10 cellular contexts compared by ENCODE assay signal in the genomic region with DNA sequence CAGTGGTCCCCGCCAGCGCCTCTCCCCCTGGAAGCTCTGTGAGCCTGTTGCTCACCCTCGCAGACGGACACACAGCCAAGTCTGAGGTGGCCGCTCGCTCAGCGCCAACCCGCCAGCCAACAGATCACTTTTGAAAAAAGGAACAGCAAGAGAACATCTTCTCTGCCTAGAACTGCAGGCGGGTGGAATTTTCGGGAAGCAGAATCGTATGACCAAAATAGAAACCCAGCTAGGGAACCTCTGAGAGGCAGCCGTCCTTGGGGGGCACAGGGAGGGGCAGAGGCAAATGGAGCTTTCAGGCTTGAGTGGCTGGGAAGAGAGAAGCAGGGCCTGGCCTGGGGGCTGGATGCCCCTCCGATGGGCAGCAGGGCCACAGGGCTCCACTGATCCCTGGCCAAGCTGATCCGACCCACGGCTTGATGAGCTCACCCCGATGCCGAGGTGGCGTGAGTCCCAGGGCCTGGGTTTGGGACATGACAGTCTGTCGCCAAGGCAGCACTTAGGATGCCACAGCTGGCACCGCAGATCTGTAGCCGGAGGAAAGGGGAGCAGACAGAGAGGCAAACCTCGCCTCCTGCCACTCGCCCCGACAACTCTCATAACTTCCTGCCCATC. TPM values are rescaled to one million over a fixed set of nuclear protein-coding genes. Genes with fewer than 3 reads are reported as not detected.
DNase-seq lines count a peak whose midpoint lies in the region; ATAC-seq lines count a peak whose summit lies in the region.
"Had no signal": no experiment of that assay in that cellular context is flagged by ENCODE, and none has a peak within 500 bp of the region (broad histone marks: within the 10 kb centered on the region; RNA-seq: fewer than 3 reads in every experiment).

No MANE protein-coding gene starts in this region.

- no peaks in the 10 kb centered on the region for H3K27me3 ChIP-seq in subcutaneous abdominal adipose tissue (ENCODE audit: control insufficient read depth in 5 of 5, insufficient read depth in 4 of 5, low read length in 5 of 5)

- peak overlapping the region; percentile 57 for H3K27ac ChIP-seq in subcutaneous abdominal adipose tissue (ENCODE audit: low read depth, low read length)

- DNase-seq in MV-4-11 (lab: John Stamatoyannopoulos, UW) (peak; percentile 66), anterior cingulate cortex (lab: John Stamatoyannopoulos, UW) (peak in 47 of 58 donors; percentile 5 to 71 (median 29)), left lobe of liver (ENCODE audit: low spot score) (no peak), DMS79 treated with DMSO at 0.1 percent for 48 hours (lab: John Stamatoyannopoulos, UW) (no peak), SIG-M5 treated with dmso at 0.1 percent for 504 hours (lab: John Stamatoyannopoulos, UW; ENCODE audit: unreplicated experiment) (no peak)
- DNase-seq: kidney glomerular epithelial cell, MM.1S had no signal

- no peak overlapping the region for H3K4me3 ChIP-seq in subcutaneous abdominal adipose tissue (ENCODE audit: low read depth in 1 of 5, low read length in 5 of 5)

- H3K9me3 ChIP-seq in subcutaneous abdominal adipose tissue (ENCODE audit: control insufficient read depth in 5 of 5, low read length in 5 of 5), result peaks cover 0 to 3% (median 0%) of the 10 kb centered on the region in 5 donors

- H3K9ac ChIP-seq in subcutaneous abdominal adipose tissue (ENCODE audit: low read length in 5 of 5), result peak overlapping the region in 2 of 5 donors; percentile 10 to 27

- peak; percentile 44 for ATAC-seq in left lobe of liver
- no peak for ATAC-seq in GM21526 (IDR thresholded peaks at IDR 0.05; ENCODE audit: low FRiP score, unreplicated experiment)
- no peak for ATAC-seq in GM18861 (IDR thresholded peaks at IDR 0.05; ENCODE audit: unreplicated experiment)

- H3K4me1 ChIP-seq in subcutaneous abdominal adipose tissue (ENCODE audit: control insufficient read depth in 5 of 5, insufficient read depth in 5 of 5, low read length in 5 of 5), result peaks cover 0 to 58% (median 16%) of the 10 kb centered on the region in 5 donors

- H3K36me3 ChIP-seq in subcutaneous abdominal adipose tissue (ENCODE audit: control insufficient read depth in 5 of 5, insufficient read depth in 5 of 5, low read length in 5 of 5), result no peaks in the 10 kb centered on the region

RNA-seq across cellular contexts. Expression of a gene that starts 9.8 kb away (rescaled TPM):
- total RNA-seq in left lobe of liver, result 4.6 TPM

Comparison
In these comparisons a context has a peak if more than half of its experiments do, and no peak if none do; other contexts are left out.
1. DNase-seq: peak in MV-4-11 (single experiment) and anterior cingulate cortex (47 of 58); none in left lobe of liver (single experiment), DMS79 treated with DMSO at 0.1 percent for 48 hours (single experiment) and SIG-M5 treated with dmso at 0.1 percent for 504 hours (single experiment).